15 cellular contexts compared by ENCODE assay signal in genomic region chr10:69379800-69380199, GRCh38. TPM values are rescaled to one million over a fixed set of nuclear protein-coding genes. Genes with fewer than 3 reads are reported as not detected.
DNase-seq lines count a peak whose midpoint lies in the region; ATAC-seq and TF ChIP-seq lines count a peak whose summit lies in the region.
"Had no signal": no experiment of that assay in that cellular context is flagged by ENCODE, and none has a peak within 500 bp of the region (broad histone marks: within the 10 kb centered on the region; RNA-seq: fewer than 3 reads in every experiment).

No MANE protein-coding gene starts in this region.

- no peak for TF ChIP-seq CTCF in endothelial cell (IDR thresholded peaks at IDR 0.05; ENCODE audit: unreplicated experiment)
- no peak for TF ChIP-seq CTCF in psoas muscle (IDR thresholded peaks at IDR 0.05)

- no peaks in the 10 kb centered on the region for H3K27me3 Mint-ChIP-seq in activated CD4-positive, alpha-beta T cell treated with anti-CD3 and anti-CD28 coated beads, Interleukin-2, amount 10 ng/mL, durations not matched to agents 7 days and 5 days
- no peaks in the 10 kb centered on the region for H3K27me3 Mint-ChIP-seq in activated CD4-positive, alpha-beta T cell treated with anti-CD3 and anti-CD28 coated beads for 36 hours
- H3K27me3 Mint-ChIP-seq in CD4-positive, alpha-beta memory T cell = no peaks in the 10 kb centered on the region
- H3K27me3 Mint-ChIP-seq in T-helper 17 cell (no peaks in the 10 kb centered on the region), endothelial cell (ENCODE audit: unreplicated experiment) (peaks cover 16% of the 10 kb centered on the region)

- peaks cover 56% of the 10 kb centered on the region for H3K36me3 Mint-ChIP-seq in activated CD4-positive, alpha-beta T cell treated with anti-CD3 and anti-CD28 coated beads, Interleukin-2, amount 10 ng/mL, durations not matched to agents 7 days and 5 days (ENCODE audit: low read depth)
- peaks cover 69% of the 10 kb centered on the region for H3K36me3 Mint-ChIP-seq in activated CD4-positive, alpha-beta T cell treated with anti-CD3 and anti-CD28 coated beads for 36 hours (ENCODE audit: low read depth)
- peaks cover 55 to 82% of the 10 kb centered on the region in 2 donors for H3K36me3 Mint-ChIP-seq in CD4-positive, alpha-beta memory T cell
- peaks cover 2% of the 10 kb centered on the region for H3K36me3 Mint-ChIP-seq in T-helper 17 cell (ENCODE audit: low read depth)
- peaks cover 56% of the 10 kb centered on the region for H3K36me3 Mint-ChIP-seq in endothelial cell (ENCODE audit: low read depth, unreplicated experiment)

- CTCF ChIA-PET in activated CD4-positive, alpha-beta T cell treated with anti-CD3 and anti-CD28 coated beads, Interleukin-2, amount 10 ng/mL, durations not matched to agents 7 days and 5 days (lab: Charles Lee) = interaction anchor here (0.9 kb wide), 1 partner anchor 40 kb away, joined by 3 read pairs; no protein-coding TSS in a partner anchor
- CTCF ChIA-PET in activated CD4-positive, alpha-beta T cell treated with anti-CD3 and anti-CD28 coated beads for 36 hours (lab: Charles Lee) = no interaction called here
- CTCF ChIA-PET in CD4-positive, alpha-beta memory T cell (lab: Charles Lee; ENCODE audit: partially characterized antibody) = no interaction called here

- H3K27ac ChIP-seq in CD4-positive, alpha-beta memory T cell (ENCODE audit: low read depth, low read length) = no peak overlapping the region
- H3K27ac ChIP-seq in psoas muscle = no peak overlapping the region
- H3K27ac ChIP-seq: 22Rv1, A549, BLaER1, GM23248 had no signal

- intact Hi-C loops in activated CD4-positive, alpha-beta T cell treated with anti-CD3 and anti-CD28 coated beads for 36 hours (cut with DNase I, micrococcal nuclease) = no loop called here
- intact Hi-C loops in CD4-positive, alpha-beta memory T cell (cut with micrococcal nuclease) = no loop called here
- intact Hi-C loops in psoas muscle (cut with DNase I) = loop anchor here in 1 of 2 donors (5.0 kb wide), 1 partner anchor 62 kb away; no protein-coding TSS in a partner anchor

- no peak overlapping the region for H3K4me3 ChIP-seq in CD4-positive, alpha-beta memory T cell (ENCODE audit: low read length in 2 of 2)
- no peak overlapping the region for H3K4me3 ChIP-seq in psoas muscle
- H3K4me3 ChIP-seq: A549, BLaER1, GM23248 had no signal

- H3K4me1 Mint-ChIP-seq in activated CD4-positive, alpha-beta T cell treated with anti-CD3 and anti-CD28 coated beads, Interleukin-2, amount 10 ng/mL, durations not matched to agents 7 days and 5 days = peaks cover 5% of the 10 kb centered on the region
- H3K4me1 Mint-ChIP-seq in activated CD4-positive, alpha-beta T cell treated with anti-CD3 and anti-CD28 coated beads for 36 hours = peaks cover 2% of the 10 kb centered on the region
- H3K4me1 Mint-ChIP-seq in CD4-positive, alpha-beta memory T cell = no peaks in the 10 kb centered on the region
- H3K4me1 Mint-ChIP-seq in T-helper 17 cell (peaks cover 13% of the 10 kb centered on the region), endothelial cell (ENCODE audit: unreplicated experiment) (peaks cover 35% of the 10 kb centered on the region)
- H3K4me1 Mint-ChIP-seq: CD14-positive monocyte had no signal

- ATAC-seq in activated CD4-positive, alpha-beta T cell treated with anti-CD3 and anti-CD28 coated beads for 36 hours = no peak
- ATAC-seq in T-helper 17 cell (no peak), psoas muscle (no peak)
- ATAC-seq: A549; CD8-positive, alpha-beta T cell had no signal

- no peak overlapping the region for H3K4me3 Mint-ChIP-seq in activated CD4-positive, alpha-beta T cell treated with anti-CD3 and anti-CD28 coated beads, Interleukin-2, amount 10 ng/mL, durations not matched to agents 7 days and 5 days
- H3K4me3 Mint-ChIP-seq in activated CD4-positive, alpha-beta T cell treated with anti-CD3 and anti-CD28 coated beads for 36 hours = no peak overlapping the region
- no peak overlapping the region for H3K4me3 Mint-ChIP-seq in CD4-positive, alpha-beta memory T cell
- H3K4me3 Mint-ChIP-seq in T-helper 17 cell (no peak overlapping the region), endothelial cell (ENCODE audit: unreplicated experiment) (no peak overlapping the region)
- H3K4me3 Mint-ChIP-seq: CD14-positive monocyte; CD8-positive, alpha-beta T cell had no signal

- no peaks in the 10 kb centered on the region for H3K27me3 ChIP-seq in CD4-positive, alpha-beta memory T cell (ENCODE audit: insufficient read depth, low read length)
- H3K27me3 ChIP-seq in psoas muscle (ENCODE audit: insufficient read depth in 3 of 3, low read length in 2 of 3) = no peaks in the 10 kb centered on the region
- H3K27me3 ChIP-seq: BLaER1 had no signal

- POLR2A ChIA-PET in activated CD4-positive, alpha-beta T cell treated with anti-CD3 and anti-CD28 coated beads, Interleukin-2, amount 10 ng/mL, durations not matched to agents 7 days and 5 days (lab: Charles Lee) = no interaction called here
- POLR2A ChIA-PET in activated CD4-positive, alpha-beta T cell treated with anti-CD3 and anti-CD28 coated beads for 36 hours (lab: Charles Lee) = no interaction called here
- POLR2A ChIA-PET in CD4-positive, alpha-beta memory T cell (lab: Charles Lee; ENCODE audit: partially characterized antibody) = no interaction called here

- H3K36me3 ChIP-seq in CD4-positive, alpha-beta memory T cell (ENCODE audit: insufficient read depth, low read length) = peaks cover 82% of the 10 kb centered on the region
- peaks cover 6 to 81% of the 10 kb centered on the region in 2 donors for H3K36me3 ChIP-seq in psoas muscle (ENCODE audit: insufficient read depth in 1 of 2, low read depth in 1 of 2)

- no peaks in the 10 kb centered on the region for H3K9me3 ChIP-seq in CD4-positive, alpha-beta memory T cell (ENCODE audit: control insufficient read depth in 1 of 2, low read length in 2 of 2)
- no peaks in the 10 kb centered on the region for H3K9me3 ChIP-seq in T-helper 17 cell (ENCODE audit: control insufficient read depth, low read length, poor library complexity, severe bottlenecking)
- H3K9me3 ChIP-seq in psoas muscle = no peaks in the 10 kb centered on the region
- H3K9me3 ChIP-seq: A549, BLaER1 had no signal

- WGBS in psoas muscle, 3 donors = 95 to 96% (median 96%) methylated on average over 16 of the region's 16 CpGs

- H3K9me3 Mint-ChIP-seq in activated CD4-positive, alpha-beta T cell treated with anti-CD3 and anti-CD28 coated beads, Interleukin-2, amount 10 ng/mL, durations not matched to agents 7 days and 5 days = no peaks in the 10 kb centered on the region
- no peaks in the 10 kb centered on the region for H3K9me3 Mint-ChIP-seq in activated CD4-positive, alpha-beta T cell treated with anti-CD3 and anti-CD28 coated beads for 36 hours (ENCODE audit: low read depth)
- peaks cover 0 to 1% (median 0%) of the 10 kb centered on the region in 8 donors for H3K9me3 Mint-ChIP-seq in CD4-positive, alpha-beta memory T cell
- H3K9me3 Mint-ChIP-seq in endothelial cell (ENCODE audit: unreplicated experiment) = no peaks in the 10 kb centered on the region
- H3K9me3 Mint-ChIP-seq: CD14-positive monocyte; CD8-positive, alpha-beta T cell had no signal

- H3K4me1 ChIP-seq in CD4-positive, alpha-beta memory T cell (ENCODE audit: insufficient read depth, low read length) = no peaks in the 10 kb centered on the region
- H3K4me1 ChIP-seq in psoas muscle = peaks cover 53% of the 10 kb centered on the region
- H3K4me1 ChIP-seq: BLaER1 had no signal

- DNase-seq in activated CD4-positive, alpha-beta T cell treated with anti-CD3 and anti-CD28 coated beads, Interleukin-2, amount 10 ng/mL, durations not matched to agents 7 days and 5 days = no peak
- no peak for DNase-seq in activated CD4-positive, alpha-beta T cell treated with anti-CD3 and anti-CD28 coated beads for 36 hours
- DNase-seq in CD4-positive, alpha-beta memory T cell = no peak
- DNase-seq in T-helper 17 cell = no peak
- no peak for DNase-seq in endothelial cell (ENCODE audit: low spot score)
- DNase-seq in psoas muscle = no peak
- DNase-seq in dedifferentiated amniotic fluid mesenchymal stem cell (ENCODE audit: extremely low spot score) = no peak
- DNase-seq: CD8-positive, alpha-beta T cell; DMS 273 treated with DMSO at 0.1 percent for 48 hours; GM23248; HCEC 1CT had no signal

- peak overlapping the region; percentile 70 for H3K27ac Mint-ChIP-seq in activated CD4-positive, alpha-beta T cell treated with anti-CD3 and anti-CD28 coated beads, Interleukin-2, amount 10 ng/mL, durations not matched to agents 7 days and 5 days
- no peak overlapping the region for H3K27ac Mint-ChIP-seq in activated CD4-positive, alpha-beta T cell treated with anti-CD3 and anti-CD28 coated beads for 36 hours
- peak overlapping the region in 4 of 7 donors; percentile 27 to 74 (median 57) for H3K27ac Mint-ChIP-seq in CD4-positive, alpha-beta memory T cell
- H3K27ac Mint-ChIP-seq in T-helper 17 cell (peak overlapping the region; percentile 75), endothelial cell (ENCODE audit: unreplicated experiment) (peak overlapping the region; percentile 74)
- H3K27ac Mint-ChIP-seq: CD8-positive, alpha-beta T cell had no signal

RNA-seq across cellular contexts. Expression of gene TACR2, which starts 36.9 kb away (rescaled TPM):
- total RNA-seq in activated CD4-positive, alpha-beta T cell treated with anti-CD3 and anti-CD28 coated beads, Interleukin-2, amount 10 ng/mL, durations not matched to agents 7 days and 5 days = not detected
- not detected for total RNA-seq in activated CD4-positive, alpha-beta T cell treated with anti-CD3 and anti-CD28 coated beads for 36 hours
- total RNA-seq in CD4-positive, alpha-beta memory T cell = under 1 TPM in 1 of 2 experiments, not detected in 1; 0.19 TPM
- under 1 TPM in 1 of 2 donors, not detected in 1; 0.17 TPM for polyA plus RNA-seq in CD4-positive, alpha-beta memory T cell
- total RNA-seq in T-helper 17 cell = not detected
- not detected for total RNA-seq in endothelial cell (ENCODE audit: unreplicated experiment)
- total RNA-seq in psoas muscle = under 1 TPM; 0.21 to 0.46 (median 0.23) TPM
- under 1 TPM; 0.25 to 0.61 (median 0.31) TPM for polyA plus RNA-seq in psoas muscle
- total RNA-seq: CD8-positive, alpha-beta T cell had no signal
